Comparison of ENCODE assay signal across 1 cellular context in genomic region chr11:18329196-18329870, GRCh38.
A peak's percentile ranks its signal among the peaks of the same experiment; 100 is the strongest.
TF ChIP-seq lines count a peak whose summit lies in the region.

No MANE protein-coding gene starts in this region.

TF ChIP-seq in HepG2, 621 proteins besides CTCF, POLR2A, EP300 and RAD21 (continued from another document):
- TF ChIP-seq RFX1 (IDR thresholded peaks at IDR 0.05) = no peak
- TF ChIP-seq, protein P1, sequence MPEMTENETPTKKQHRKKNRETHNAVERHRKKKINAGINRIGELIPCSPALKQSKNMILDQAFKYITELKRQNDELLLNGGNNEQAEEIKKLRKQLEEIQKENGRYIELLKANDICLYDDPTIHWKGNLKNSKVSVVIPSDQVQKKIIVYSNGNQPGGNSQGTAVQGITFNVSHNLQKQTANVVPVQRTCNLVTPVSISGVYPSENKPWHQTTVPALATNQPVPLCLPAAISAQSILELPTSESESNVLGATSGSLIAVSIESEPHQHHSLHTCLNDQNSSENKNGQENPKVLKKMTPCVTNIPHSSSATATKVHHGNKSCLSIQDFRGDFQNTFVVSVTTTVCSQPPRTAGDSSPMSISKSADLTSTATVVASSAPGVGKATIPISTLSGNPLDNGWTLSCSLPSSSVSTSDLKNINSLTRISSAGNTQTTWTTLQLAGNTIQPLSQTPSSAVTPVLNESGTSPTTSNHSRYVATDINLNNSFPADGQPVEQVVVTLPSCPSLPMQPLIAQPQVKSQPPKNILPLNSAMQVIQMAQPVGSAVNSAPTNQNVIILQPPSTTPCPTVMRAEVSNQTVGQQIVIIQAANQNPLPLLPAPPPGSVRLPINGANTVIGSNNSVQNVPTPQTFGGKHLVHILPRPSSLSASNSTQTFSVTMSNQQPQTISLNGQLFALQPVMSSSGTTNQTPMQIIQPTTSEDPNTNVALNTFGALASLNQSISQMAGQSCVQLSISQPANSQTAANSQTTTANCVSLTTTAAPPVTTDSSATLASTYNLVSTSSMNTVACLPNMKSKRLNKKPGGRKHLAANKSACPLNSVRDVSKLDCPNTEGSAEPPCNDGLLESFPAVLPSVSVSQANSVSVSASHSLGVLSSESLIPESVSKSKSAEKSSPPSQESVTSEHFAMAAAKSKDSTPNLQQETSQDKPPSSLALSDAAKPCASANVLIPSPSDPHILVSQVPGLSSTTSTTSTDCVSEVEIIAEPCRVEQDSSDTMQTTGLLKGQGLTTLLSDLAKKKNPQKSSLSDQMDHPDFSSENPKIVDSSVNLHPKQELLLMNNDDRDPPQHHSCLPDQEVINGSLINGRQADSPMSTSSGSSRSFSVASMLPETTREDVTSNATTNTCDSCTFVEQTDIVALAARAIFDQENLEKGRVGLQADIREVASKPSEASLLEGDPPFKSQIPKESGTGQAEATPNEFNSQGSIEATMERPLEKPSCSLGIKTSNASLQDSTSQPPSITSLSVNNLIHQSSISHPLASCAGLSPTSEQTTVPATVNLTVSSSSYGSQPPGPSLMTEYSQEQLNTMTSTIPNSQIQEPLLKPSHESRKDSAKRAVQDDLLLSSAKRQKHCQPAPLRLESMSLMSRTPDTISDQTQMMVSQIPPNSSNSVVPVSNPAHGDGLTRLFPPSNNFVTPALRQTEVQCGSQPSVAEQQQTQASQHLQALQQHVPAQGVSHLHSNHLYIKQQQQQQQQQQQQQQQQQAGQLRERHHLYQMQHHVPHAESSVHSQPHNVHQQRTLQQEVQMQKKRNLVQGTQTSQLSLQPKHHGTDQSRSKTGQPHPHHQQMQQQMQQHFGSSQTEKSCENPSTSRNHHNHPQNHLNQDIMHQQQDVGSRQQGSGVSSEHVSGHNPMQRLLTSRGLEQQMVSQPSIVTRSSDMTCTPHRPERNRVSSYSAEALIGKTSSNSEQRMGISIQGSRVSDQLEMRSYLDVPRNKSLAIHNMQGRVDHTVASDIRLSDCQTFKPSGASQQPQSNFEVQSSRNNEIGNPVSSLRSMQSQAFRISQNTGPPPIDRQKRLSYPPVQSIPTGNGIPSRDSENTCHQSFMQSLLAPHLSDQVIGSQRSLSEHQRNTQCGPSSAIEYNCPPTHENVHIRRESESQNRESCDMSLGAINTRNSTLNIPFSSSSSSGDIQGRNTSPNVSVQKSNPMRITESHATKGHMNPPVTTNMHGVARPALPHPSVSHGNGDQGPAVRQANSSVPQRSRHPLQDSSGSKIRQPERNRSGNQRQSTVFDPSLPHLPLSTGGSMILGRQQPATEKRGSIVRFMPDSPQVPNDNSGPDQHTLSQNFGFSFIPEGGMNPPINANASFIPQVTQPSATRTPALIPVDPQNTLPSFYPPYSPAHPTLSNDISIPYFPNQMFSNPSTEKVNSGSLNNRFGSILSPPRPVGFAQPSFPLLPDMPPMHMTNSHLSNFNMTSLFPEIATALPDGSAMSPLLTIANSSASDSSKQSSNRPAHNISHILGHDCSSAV (CRISPR knock-in tag; IDR thresholded peaks at IDR 0.05; ENCODE audit: borderline replicate concordance) = no peak
- TF ChIP-seq NFE2L2 (IDR thresholded peaks at IDR 0.05; ENCODE audit: low read length) = peak; percentile 74; the same call in 1 of the 2 replicates
- no peak for TF ChIP-seq ETV5 (CRISPR knock-in tag; IDR thresholded peaks at IDR 0.05; ENCODE audit: borderline replicate concordance)
- TF ChIP-seq ZSCAN29 (CRISPR knock-in tag; conservative IDR thresholded peaks at IDR 0.05) = no peak
- no peak for TF ChIP-seq CHD4 (IDR thresholded peaks at IDR 0.05; ENCODE audit: borderline replicate concordance, low read length)
- no peak for TF ChIP-seq PTBP1 (IDR thresholded peaks at IDR 0.05; ENCODE audit: low read depth, low read length, poor library complexity, severe bottlenecking)
- peak; percentile 49; the same call in 1 of the 2 replicates for TF ChIP-seq NFE2 (CRISPR knock-in tag; IDR thresholded peaks at IDR 0.05)
- no peak for TF ChIP-seq ZBTB7B (CRISPR knock-in tag; IDR thresholded peaks at IDR 0.05)
